In the genomic region with DNA sequence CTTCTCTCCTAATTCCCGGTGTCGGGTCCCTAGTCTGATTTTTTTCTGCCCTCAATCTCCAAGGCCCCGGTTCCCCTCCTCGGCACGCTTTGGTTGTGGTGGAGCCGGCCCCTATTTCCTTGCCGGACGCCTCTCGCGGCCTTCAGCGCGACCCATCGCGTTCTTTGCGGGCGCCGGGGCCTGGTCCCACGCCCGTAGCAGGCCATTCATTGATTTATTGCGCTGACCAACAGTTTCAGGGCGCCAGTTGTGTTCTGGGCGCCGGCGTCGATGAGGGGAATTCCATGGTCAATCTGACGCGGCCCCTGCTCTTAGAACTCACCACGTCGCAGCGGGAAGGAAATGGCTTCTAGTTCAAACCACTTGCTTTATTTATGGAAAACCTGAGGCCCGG, we compare ENCODE assay signal across 1 cellular context.
A peak's percentile ranks its signal among the peaks of the same experiment; 100 is the strongest.
TF ChIP-seq lines count a peak whose summit lies in the region.

No MANE protein-coding gene starts in this region.

TF ChIP-seq in HepG2, 621 proteins besides CTCF, POLR2A, EP300 and RAD21 (continued from another document and continues in another):
- TF ChIP-seq FOXJ3 (CRISPR knock-in tag; IDR thresholded peaks at IDR 0.05; ENCODE audit: borderline replicate concordance) (peak; percentile 61; the same call in 1 of the 2 replicates), JUNB (CRISPR knock-in tag; IDR thresholded peaks at IDR 0.05; ENCODE audit: borderline replicate concordance) (no peak), ZNF263 (CRISPR knock-in tag; IDR thresholded peaks at IDR 0.05) (no peak), TMF1 (CRISPR knock-in tag; IDR thresholded peaks at IDR 0.05; ENCODE audit: low read depth) (no peak), ZMYM2 (CRISPR knock-in tag; IDR thresholded peaks at IDR 0.05) (no peak), ZNF296 (CRISPR knock-in tag; conservative IDR thresholded peaks at IDR 0.05) (no peak), AGO2 (optimal IDR thresholded peaks at IDR 0.05; ENCODE audit: low read depth, low read length) (peak; percentile 68), SNAPC2 (CRISPR knock-in tag; IDR thresholded peaks at IDR 0.05) (no peak), KAT7 (CRISPR knock-in tag; IDR thresholded peaks at IDR 0.05; ENCODE audit: borderline replicate concordance) (0 out of 2 replicates have a peak, but pooled peaks have one; percentile 30), ARID2 (CRISPR knock-in tag; IDR thresholded peaks at IDR 0.05; ENCODE audit: borderline replicate concordance) (no peak), FOSL1 (CRISPR knock-in tag; IDR thresholded peaks at IDR 0.05; ENCODE audit: borderline replicate concordance) (no peak), EED (CRISPR knock-in tag; IDR thresholded peaks at IDR 0.05) (no peak), ZNF205 (CRISPR knock-in tag; IDR thresholded peaks at IDR 0.05) (no peak), NR2F6 (IDR thresholded peaks at IDR 0.05) (no peak), NR2F6 (CRISPR knock-in tag; IDR thresholded peaks at IDR 0.05) (no peak), ZNF816 (CRISPR knock-in tag; IDR thresholded peaks at IDR 0.05; ENCODE audit: borderline replicate concordance) (no peak), PAF1 (CRISPR knock-in tag; IDR thresholded peaks at IDR 0.05) (no peak), STAT5B (CRISPR knock-in tag; IDR thresholded peaks at IDR 0.05) (no peak), SP5 (CRISPR knock-in tag; IDR thresholded peaks at IDR 0.05; ENCODE audit: borderline replicate concordance, low read depth) (no peak), RFX5 (IDR thresholded peaks at IDR 0.05; ENCODE audit: low read depth, low read length) (no peak), ZNF235 (CRISPR knock-in tag; IDR thresholded peaks at IDR 0.05; ENCODE audit: borderline replicate concordance) (no peak), SOX5 (CRISPR knock-in tag; IDR thresholded peaks at IDR 0.05; ENCODE audit: borderline replicate concordance) (no peak), HNRNPUL1 (IDR thresholded peaks at IDR 0.05; ENCODE audit: low read depth, low read length) (no peak), FOXA1 (IDR thresholded peaks at IDR 0.05) (no peak), FOXA1 (CRISPR knock-in tag; IDR thresholded peaks at IDR 0.05) (no peak), SETDB1 (CRISPR knock-in tag; IDR thresholded peaks at IDR 0.05; ENCODE audit: borderline replicate concordance) (no peak), TBP (CRISPR knock-in tag; IDR thresholded peaks at IDR 0.05) (no peak), SMARCC2 (IDR thresholded peaks at IDR 0.05) (no peak), NFIC (IDR thresholded peaks at IDR 0.05; ENCODE audit: low read length) (no peak; the same call in 1 of the 2 replicates), FOXM1 (CRISPR knock-in tag; IDR thresholded peaks at IDR 0.05) (no peak), ZNF737 (CRISPR knock-in tag; IDR thresholded peaks at IDR 0.05; ENCODE audit: borderline replicate concordance) (no peak), KLF13 (CRISPR knock-in tag; IDR thresholded peaks at IDR 0.05) (no peak), ESRRA (CRISPR knock-in tag; IDR thresholded peaks at IDR 0.05; ENCODE audit: low read depth) (no peak), ZFP62 (CRISPR knock-in tag; IDR thresholded peaks at IDR 0.05) (0 out of 2 replicates have a peak, but pooled peaks have one; percentile 15), RNF2 (conservative IDR thresholded peaks at IDR 0.05; ENCODE audit: low read depth) (no peak; the same call in 1 of the 2 replicates), PHF8 (CRISPR knock-in tag; IDR thresholded peaks at IDR 0.05) (peak; percentile 90), ZNF780A (CRISPR knock-in tag; IDR thresholded peaks at IDR 0.05) (peak; percentile 1; the same call in 1 of the 2 replicates), HDAC1 (CRISPR knock-in tag; IDR thresholded peaks at IDR 0.05) (0 out of 2 replicates have a peak, but pooled peaks have one; percentile 4)
- TF ChIP-seq, protein P1, sequence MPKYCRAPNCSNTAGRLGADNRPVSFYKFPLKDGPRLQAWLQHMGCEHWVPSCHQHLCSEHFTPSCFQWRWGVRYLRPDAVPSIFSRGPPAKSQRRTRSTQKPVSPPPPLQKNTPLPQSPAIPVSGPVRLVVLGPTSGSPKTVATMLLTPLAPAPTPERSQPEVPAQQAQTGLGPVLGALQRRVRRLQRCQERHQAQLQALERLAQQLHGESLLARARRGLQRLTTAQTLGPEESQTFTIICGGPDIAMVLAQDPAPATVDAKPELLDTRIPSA (CRISPR knock-in tag; IDR thresholded peaks at IDR 0.05; ENCODE audit: borderline replicate concordance): 0 out of 2 replicates have a peak, but pooled peaks have one; percentile 9
- TF ChIP-seq, protein P2, sequence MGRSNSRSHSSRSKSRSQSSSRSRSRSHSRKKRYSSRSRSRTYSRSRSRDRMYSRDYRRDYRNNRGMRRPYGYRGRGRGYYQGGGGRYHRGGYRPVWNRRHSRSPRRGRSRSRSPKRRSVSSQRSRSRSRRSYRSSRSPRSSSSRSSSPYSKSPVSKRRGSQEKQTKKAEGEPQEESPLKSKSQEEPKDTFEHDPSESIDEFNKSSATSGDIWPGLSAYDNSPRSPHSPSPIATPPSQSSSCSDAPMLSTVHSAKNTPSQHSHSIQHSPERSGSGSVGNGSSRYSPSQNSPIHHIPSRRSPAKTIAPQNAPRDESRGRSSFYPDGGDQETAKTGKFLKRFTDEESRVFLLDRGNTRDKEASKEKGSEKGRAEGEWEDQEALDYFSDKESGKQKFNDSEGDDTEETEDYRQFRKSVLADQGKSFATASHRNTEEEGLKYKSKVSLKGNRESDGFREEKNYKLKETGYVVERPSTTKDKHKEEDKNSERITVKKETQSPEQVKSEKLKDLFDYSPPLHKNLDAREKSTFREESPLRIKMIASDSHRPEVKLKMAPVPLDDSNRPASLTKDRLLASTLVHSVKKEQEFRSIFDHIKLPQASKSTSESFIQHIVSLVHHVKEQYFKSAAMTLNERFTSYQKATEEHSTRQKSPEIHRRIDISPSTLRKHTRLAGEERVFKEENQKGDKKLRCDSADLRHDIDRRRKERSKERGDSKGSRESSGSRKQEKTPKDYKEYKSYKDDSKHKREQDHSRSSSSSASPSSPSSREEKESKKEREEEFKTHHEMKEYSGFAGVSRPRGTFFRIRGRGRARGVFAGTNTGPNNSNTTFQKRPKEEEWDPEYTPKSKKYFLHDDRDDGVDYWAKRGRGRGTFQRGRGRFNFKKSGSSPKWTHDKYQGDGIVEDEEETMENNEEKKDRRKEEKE (IDR thresholded peaks at IDR 0.05): no peak
- TF ChIP-seq, protein P3, sequence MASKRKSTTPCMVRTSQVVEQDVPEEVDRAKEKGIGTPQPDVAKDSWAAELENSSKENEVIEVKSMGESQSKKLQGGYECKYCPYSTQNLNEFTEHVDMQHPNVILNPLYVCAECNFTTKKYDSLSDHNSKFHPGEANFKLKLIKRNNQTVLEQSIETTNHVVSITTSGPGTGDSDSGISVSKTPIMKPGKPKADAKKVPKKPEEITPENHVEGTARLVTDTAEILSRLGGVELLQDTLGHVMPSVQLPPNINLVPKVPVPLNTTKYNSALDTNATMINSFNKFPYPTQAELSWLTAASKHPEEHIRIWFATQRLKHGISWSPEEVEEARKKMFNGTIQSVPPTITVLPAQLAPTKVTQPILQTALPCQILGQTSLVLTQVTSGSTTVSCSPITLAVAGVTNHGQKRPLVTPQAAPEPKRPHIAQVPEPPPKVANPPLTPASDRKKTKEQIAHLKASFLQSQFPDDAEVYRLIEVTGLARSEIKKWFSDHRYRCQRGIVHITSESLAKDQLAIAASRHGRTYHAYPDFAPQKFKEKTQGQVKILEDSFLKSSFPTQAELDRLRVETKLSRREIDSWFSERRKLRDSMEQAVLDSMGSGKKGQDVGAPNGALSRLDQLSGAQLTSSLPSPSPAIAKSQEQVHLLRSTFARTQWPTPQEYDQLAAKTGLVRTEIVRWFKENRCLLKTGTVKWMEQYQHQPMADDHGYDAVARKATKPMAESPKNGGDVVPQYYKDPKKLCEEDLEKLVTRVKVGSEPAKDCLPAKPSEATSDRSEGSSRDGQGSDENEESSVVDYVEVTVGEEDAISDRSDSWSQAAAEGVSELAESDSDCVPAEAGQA (IDR thresholded peaks at IDR 0.05; ENCODE audit: low read depth): no peak
- TF ChIP-seq, protein P3 (CRISPR knock-in tag; IDR thresholded peaks at IDR 0.05; ENCODE audit: borderline replicate concordance): no peak; the same call in 1 of the 2 replicates
- TF ChIP-seq, protein P4, sequence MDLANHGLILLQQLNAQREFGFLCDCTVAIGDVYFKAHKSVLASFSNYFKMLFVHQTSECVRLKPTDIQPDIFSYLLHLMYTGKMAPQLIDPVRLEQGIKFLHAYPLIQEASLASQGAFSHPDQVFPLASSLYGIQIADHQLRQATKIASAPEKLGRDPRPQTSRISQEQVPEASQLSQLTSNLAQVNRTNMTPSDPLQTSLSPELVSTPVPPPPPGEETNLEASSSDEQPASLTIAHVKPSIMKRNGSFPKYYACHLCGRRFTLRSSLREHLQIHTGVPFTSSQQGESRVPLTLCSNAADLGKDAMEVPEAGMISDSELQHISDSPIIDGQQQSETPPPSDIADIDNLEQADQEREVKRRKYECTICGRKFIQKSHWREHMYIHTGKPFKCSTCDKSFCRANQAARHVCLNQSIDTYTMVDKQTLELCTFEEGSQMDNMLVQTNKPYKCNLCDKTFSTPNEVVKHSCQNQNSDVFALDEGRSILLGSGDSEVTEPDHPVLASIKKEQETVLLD (CRISPR knock-in tag; IDR thresholded peaks at IDR 0.05; ENCODE audit: low read depth): no peak
- TF ChIP-seq, protein P5, sequence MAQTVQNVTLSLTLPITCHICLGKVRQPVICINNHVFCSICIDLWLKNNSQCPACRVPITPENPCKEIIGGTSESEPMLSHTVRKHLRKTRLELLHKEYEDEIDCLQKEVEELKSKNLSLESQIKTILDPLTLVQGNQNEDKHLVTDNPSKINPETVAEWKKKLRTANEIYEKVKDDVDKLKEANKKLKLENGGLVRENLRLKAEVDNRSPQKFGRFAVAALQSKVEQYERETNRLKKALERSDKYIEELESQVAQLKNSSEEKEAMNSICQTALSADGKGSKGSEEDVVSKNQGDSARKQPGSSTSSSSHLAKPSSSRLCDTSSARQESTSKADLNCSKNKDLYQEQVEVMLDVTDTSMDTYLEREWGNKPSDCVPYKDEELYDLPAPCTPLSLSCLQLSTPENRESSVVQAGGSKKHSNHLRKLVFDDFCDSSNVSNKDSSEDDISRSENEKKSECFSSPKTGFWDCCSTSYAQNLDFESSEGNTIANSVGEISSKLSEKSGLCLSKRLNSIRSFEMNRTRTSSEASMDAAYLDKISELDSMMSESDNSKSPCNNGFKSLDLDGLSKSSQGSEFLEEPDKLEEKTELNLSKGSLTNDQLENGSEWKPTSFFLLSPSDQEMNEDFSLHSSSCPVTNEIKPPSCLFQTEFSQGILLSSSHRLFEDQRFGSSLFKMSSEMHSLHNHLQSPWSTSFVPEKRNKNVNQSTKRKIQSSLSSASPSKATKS (CRISPR knock-in tag; IDR thresholded peaks at IDR 0.05): peak; percentile 96; the same call in 1 of the 2 replicates
- TF ChIP-seq, protein P6, sequence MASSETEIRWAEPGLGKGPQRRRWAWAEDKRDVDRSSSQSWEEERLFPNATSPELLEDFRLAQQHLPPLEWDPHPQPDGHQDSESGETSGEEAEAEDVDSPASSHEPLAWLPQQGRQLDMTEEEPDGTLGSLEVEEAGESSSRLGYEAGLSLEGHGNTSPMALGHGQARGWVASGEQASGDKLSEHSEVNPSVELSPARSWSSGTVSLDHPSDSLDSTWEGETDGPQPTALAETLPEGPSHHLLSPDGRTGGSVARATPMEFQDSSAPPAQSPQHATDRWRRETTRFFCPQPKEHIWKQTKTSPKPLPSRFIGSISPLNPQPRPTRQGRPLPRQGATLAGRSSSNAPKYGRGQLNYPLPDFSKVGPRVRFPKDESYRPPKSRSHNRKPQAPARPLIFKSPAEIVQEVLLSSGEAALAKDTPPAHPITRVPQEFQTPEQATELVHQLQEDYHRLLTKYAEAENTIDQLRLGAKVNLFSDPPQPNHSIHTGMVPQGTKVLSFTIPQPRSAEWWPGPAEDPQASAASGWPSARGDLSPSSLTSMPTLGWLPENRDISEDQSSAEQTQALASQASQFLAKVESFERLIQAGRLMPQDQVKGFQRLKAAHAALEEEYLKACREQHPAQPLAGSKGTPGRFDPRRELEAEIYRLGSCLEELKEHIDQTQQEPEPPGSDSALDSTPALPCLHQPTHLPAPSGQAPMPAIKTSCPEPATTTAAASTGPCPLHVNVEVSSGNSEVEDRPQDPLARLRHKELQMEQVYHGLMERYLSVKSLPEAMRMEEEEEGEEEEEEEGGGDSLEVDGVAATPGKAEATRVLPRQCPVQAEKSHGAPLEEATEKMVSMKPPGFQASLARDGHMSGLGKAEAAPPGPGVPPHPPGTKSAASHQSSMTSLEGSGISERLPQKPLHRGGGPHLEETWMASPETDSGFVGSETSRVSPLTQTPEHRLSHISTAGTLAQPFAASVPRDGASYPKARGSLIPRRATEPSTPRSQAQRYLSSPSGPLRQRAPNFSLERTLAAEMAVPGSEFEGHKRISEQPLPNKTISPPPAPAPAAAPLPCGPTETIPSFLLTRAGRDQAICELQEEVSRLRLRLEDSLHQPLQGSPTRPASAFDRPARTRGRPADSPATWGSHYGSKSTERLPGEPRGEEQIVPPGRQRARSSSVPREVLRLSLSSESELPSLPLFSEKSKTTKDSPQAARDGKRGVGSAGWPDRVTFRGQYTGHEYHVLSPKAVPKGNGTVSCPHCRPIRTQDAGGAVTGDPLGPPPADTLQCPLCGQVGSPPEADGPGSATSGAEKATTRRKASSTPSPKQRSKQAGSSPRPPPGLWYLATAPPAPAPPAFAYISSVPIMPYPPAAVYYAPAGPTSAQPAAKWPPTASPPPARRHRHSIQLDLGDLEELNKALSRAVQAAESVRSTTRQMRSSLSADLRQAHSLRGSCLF (CRISPR knock-in tag; IDR thresholded peaks at IDR 0.05; ENCODE audit: borderline replicate concordance): 0 out of 2 replicates have a peak, but pooled peaks have one; percentile 63
